Comparison of ENCODE assay signal across 8 cellular contexts in the genomic region with DNA sequence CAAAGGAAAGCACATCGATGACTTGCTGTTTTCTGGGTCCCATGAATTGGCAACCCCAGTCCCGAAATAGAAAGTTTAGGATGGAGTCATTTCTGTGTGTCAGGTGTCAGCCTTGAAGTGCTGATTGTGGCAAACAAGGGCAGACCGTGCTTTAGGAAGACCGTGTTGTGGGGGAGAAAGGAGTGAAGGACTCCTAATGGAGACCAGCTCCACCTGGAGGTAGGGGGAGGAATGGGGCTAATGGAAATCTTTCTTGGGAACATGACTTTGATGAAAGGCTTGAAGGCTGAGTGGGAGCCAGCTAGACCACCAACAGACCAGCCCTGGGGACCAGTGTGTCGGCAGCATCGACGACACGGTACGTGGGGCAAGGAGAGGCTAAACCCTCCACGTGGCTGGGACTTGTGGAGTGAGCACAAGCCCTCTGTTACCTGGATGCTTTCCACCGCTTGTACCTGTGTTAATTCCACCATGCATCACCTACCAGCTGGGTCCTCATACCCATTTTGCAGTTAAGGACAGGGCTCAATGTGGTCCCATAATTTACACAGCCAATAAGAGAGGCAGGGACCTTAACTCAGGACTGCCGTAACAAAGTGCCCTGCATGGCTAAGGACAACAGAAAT.
DNase-seq lines count a peak whose midpoint lies in the region; ATAC-seq, FAIRE-seq and TF ChIP-seq lines count a peak whose summit lies in the region.

No MANE protein-coding gene starts in this region.

- no peak overlapping the region for H3K4me2 ChIP-seq in GM23248 (ENCODE audit: unreplicated experiment)

- H4K20me1 ChIP-seq in GM23248 (ENCODE audit: insufficient read depth): no peaks in the 10 kb centered on the region

- peaks cover 48% of the 10 kb centered on the region for H3F3A ChIP-seq in GM23248 (ENCODE audit: insufficient read depth)

- peak; percentile 38 for ATAC-seq in sciatic nerve
- ATAC-seq in activated T-cell treated with anti-CD3 and anti-CD28 coated beads, Interleukin-2, amount 50 U/mL, for 4 hours: no peak
- ATAC-seq in activated naive CD4-positive, alpha-beta T cell treated with anti-CD3 and anti-CD28 coated beads, Interleukin-2, amount 50 U/mL, for 72 hours: no peak

- FAIRE-seq in GM12892 (lab: Jason Lieb, UNC): no peak

- H3K27me3 ChIP-seq in GM23248 (replicated peaks; ENCODE audit: insufficient read depth): no peaks in the 10 kb centered on the region

- no peak for TF ChIP-seq POLR2A in GM12892 (IDR thresholded peaks at IDR 0.05; ENCODE audit: low read depth, low read length)

- H3K4me3 ChIP-seq in GM23248 (no peak overlapping the region), fibroblast of mammary gland (ENCODE audit: control insufficient read depth, low read depth, low read length) (no peak overlapping the region)

- H3K9me3 Mint-ChIP-seq in activated T-cell treated with anti-CD3 and anti-CD28 coated beads, Interleukin-2, amount 50 U/mL, for 4 hours: no peaks in the 10 kb centered on the region
- H3K9me3 Mint-ChIP-seq in activated naive CD4-positive, alpha-beta T cell treated with anti-CD3 and anti-CD28 coated beads, Interleukin-2, amount 50 U/mL, for 72 hours: no peaks in the 10 kb centered on the region

- H3K9me2 ChIP-seq in GM23248 (ENCODE audit: insufficient read depth): no peaks in the 10 kb centered on the region

- H3K27ac ChIP-seq in GM23248: no peak overlapping the region

- H3K9ac ChIP-seq in GM23248: no peak overlapping the region

- in situ Hi-C loops in GM23248 (cut with MboI): no loop called here

- H3K79me2 ChIP-seq in GM23248 (ENCODE audit: insufficient read depth): peaks cover 44% of the 10 kb centered on the region

- H2AFZ ChIP-seq in GM23248: no peak overlapping the region

- H3K4me1 ChIP-seq in GM23248 (ENCODE audit: insufficient read depth): peaks cover 10% of the 10 kb centered on the region

- peaks cover 44% of the 10 kb centered on the region for H3K36me3 ChIP-seq in GM23248 (ENCODE audit: low read depth)

- DNase-seq in GM23248 (peak; percentile 38), NCI-H82 (lab: John Stamatoyannopoulos, UW) (peak; percentile 88), fibroblast of mammary gland (ENCODE audit: low read depth) (peak; percentile 50), sciatic nerve (ENCODE audit: low spot score) (no peak), GM12892 (ENCODE audit: insufficient read length) (no peak), NCI-H526 treated with DMSO at 0.1 percent for 48 hours (lab: John Stamatoyannopoulos, UW) (no peak)
- DNase-seq in activated T-cell treated with anti-CD3 and anti-CD28 coated beads, Interleukin-2, amount 50 U/mL, for 4 hours: no peak
- no peak for DNase-seq in activated naive CD4-positive, alpha-beta T cell treated with anti-CD3 and anti-CD28 coated beads, Interleukin-2, amount 50 U/mL, for 72 hours (ENCODE audit: low spot score in 2 of 2)

- WGBS in GM23248 (ENCODE audit: low coverage in 1 of 2, low lambda C conversion rate in 2 of 2, missing lambda C conversion rate in 2 of 2), 2 experiments: 95 to 96% methylated on average over 12 of the region's 12 CpGs

- H3K4me3 Mint-ChIP-seq in activated T-cell treated with anti-CD3 and anti-CD28 coated beads, Interleukin-2, amount 50 U/mL, for 4 hours: no peak overlapping the region

- no peaks in the 10 kb centered on the region for H3K36me3 Mint-ChIP-seq in activated T-cell treated with anti-CD3 and anti-CD28 coated beads, Interleukin-2, amount 50 U/mL, for 4 hours (ENCODE audit: insufficient read depth)
- H3K36me3 Mint-ChIP-seq in activated naive CD4-positive, alpha-beta T cell treated with anti-CD3 and anti-CD28 coated beads, Interleukin-2, amount 50 U/mL, for 72 hours: no peaks in the 10 kb centered on the region

- H3K9me3 ChIP-seq in GM23248 (ENCODE audit: low read depth): no peaks in the 10 kb centered on the region

- H3K27ac Mint-ChIP-seq in activated naive CD4-positive, alpha-beta T cell treated with anti-CD3 and anti-CD28 coated beads, Interleukin-2, amount 50 U/mL, for 72 hours: no peak overlapping the region

- peak; percentile 56 for TF ChIP-seq CTCF in fibroblast of mammary gland (conservative IDR thresholded peaks at IDR 0.05; ENCODE audit: control insufficient read depth, insufficient read depth, low read depth, low read length)

- peaks cover 14% of the 10 kb centered on the region for H3K27me3 Mint-ChIP-seq in activated T-cell treated with anti-CD3 and anti-CD28 coated beads, Interleukin-2, amount 50 U/mL, for 4 hours (ENCODE audit: low read depth)

- intact Hi-C loops in sciatic nerve (cut with DNase I): loop anchor here (5.0 kb wide), 1 partner anchor 54 kb away; no protein-coding TSS in a partner anchor

- no peaks in the 10 kb centered on the region for H3K4me1 Mint-ChIP-seq in activated T-cell treated with anti-CD3 and anti-CD28 coated beads, Interleukin-2, amount 50 U/mL, for 4 hours (ENCODE audit: low read depth)

Comparison
In these comparisons a context has a peak if more than half of its experiments do, and no peak if none do; other contexts are left out.
1. DNase-seq: peak in GM23248 (single experiment), NCI-H82 (single experiment) and fibroblast of mammary gland (single experiment); none in sciatic nerve (single experiment), activated T-cell treated with anti-CD3 and anti-CD28 coated beads, Interleukin-2, amount 50 U/mL, for 4 hours (single experiment), activated naive CD4-positive, alpha-beta T cell treated with anti-CD3 and anti-CD28 coated beads, Interleukin-2, amount 50 U/mL, for 72 hours (0 of 2), GM12892 (single experiment) and NCI-H526 treated with DMSO at 0.1 percent for 48 hours (single experiment).